In genomic region chr16:57299719-57300386, GRCh38 we compare ENCODE assay signal across 1 cellular context.
TF ChIP-seq lines count a peak whose summit lies in the region.

No MANE protein-coding gene starts in this region.

TF ChIP-seq in GM12878, 131 proteins besides CTCF, POLR2A, EP300 and RAD21 (continued from another document):
- TF ChIP-seq POLR2AphosphoS5 (IDR thresholded peaks at IDR 0.05; ENCODE audit: low read length) (no peak), IRF5 (IDR thresholded peaks at IDR 0.05; ENCODE audit: borderline replicate concordance) (no peak), NFYA (IDR thresholded peaks at IDR 0.05; ENCODE audit: borderline replicate concordance, low read depth, low read length) (no peak), ASH2L (IDR thresholded peaks at IDR 0.05; ENCODE audit: borderline replicate concordance, low read depth) (0 out of 2 replicates have a peak, but pooled peaks have one; percentile 12), SIX5 (IDR thresholded peaks at IDR 0.05; ENCODE audit: low read depth, low read length, severe bottlenecking) (no peak), TCF7 (IDR thresholded peaks at IDR 0.05; ENCODE audit: borderline replicate concordance) (peak; percentile 16; the same call in 1 of the 2 replicates), PRDM15 (CRISPR knock-in tag; IDR thresholded peaks at IDR 0.05) (no peak), SMC3 (IDR thresholded peaks at IDR 0.05; ENCODE audit: borderline replicate concordance, low read length) (no peak), ZNF622 (IDR thresholded peaks at IDR 0.05) (no peak)
TF ChIP-seq in GM12878: peak in this region for 50.
